ENCODE assay signal across 6 cellular contexts in genomic region chrX:30149226-30149625, GRCh38.
DNase-seq lines count a peak whose midpoint lies in the region; TF ChIP-seq lines count a peak whose summit lies in the region.
"Not testable (repeated sequence)": the region's sequence is repeated elsewhere in the genome, so short reads cannot be mapped to it uniquely, and the experiment has no call there.

No MANE protein-coding gene starts in this region.

- peak overlapping the region; percentile 24 for H3K9ac ChIP-seq in Loucy (ENCODE audit: low read depth, low read length, poor library complexity, severe bottlenecking)

- H3K9me3 ChIP-seq in Caco-2; Loucy (ENCODE audit: insufficient read depth, low read depth, low read length); PC-9 (ENCODE audit: insufficient read depth, low read depth): not testable (repeated sequence)

- H3K27ac Mint-ChIP-seq in Caco-2 (ENCODE audit: unreplicated experiment) = not testable (repeated sequence)

- not testable (repeated sequence) for H3K27me3 Mint-ChIP-seq in Caco-2 (ENCODE audit: insufficient read depth, unreplicated experiment)

- H3K27ac ChIP-seq in PC-9 (peak overlapping the region; percentile 73), VCaP (peak overlapping the region; percentile 54)

- H4K20me1 ChIP-seq in Loucy (ENCODE audit: insufficient read depth, low read length, poor library complexity, severe bottlenecking); PC-9 (ENCODE audit: insufficient read depth): not testable (repeated sequence)

- intact Hi-C loops in Caco-2 (cut with micrococcal nuclease; ENCODE audit: unreplicated experiment) = not testable (repeated sequence)
- intact Hi-C loops in PC-9 (cut with micrococcal nuclease; ENCODE audit: unreplicated experiment) = loop anchor here (1.0 to 2.0 kb wide), 2 partner anchors 134 to 486 kb away; no protein-coding TSS in a partner anchor

- H3K27me3 ChIP-seq in Caco-2 (replicated peaks; ENCODE audit: control insufficient read depth, insufficient read depth, low read length); Loucy (ENCODE audit: insufficient read depth, low read length, poor library complexity, severe bottlenecking); PC-9 (ENCODE audit: insufficient read depth, low read depth): not testable (repeated sequence)

- H3K4me3 ChIP-seq in Caco-2 (ENCODE audit: low read depth, low read length); Loucy (ENCODE audit: low read length, poor library complexity, severe bottlenecking); PC-9; epithelial cell of esophagus (ENCODE audit: low read length): not testable (repeated sequence)

- not testable (repeated sequence) for H3K9me3 Mint-ChIP-seq in Caco-2 (ENCODE audit: unreplicated experiment)

- H3K4me2 ChIP-seq in Loucy (ENCODE audit: low read depth, low read length, poor library complexity, severe bottlenecking) = not testable (repeated sequence)
- H3K4me2 ChIP-seq in PC-9 = peak overlapping the region; percentile 63

- not testable (repeated sequence) for TF ChIP-seq CTCF in Caco-2 (IDR thresholded peaks at IDR 0.05; ENCODE audit: insufficient read depth in 1 of 2, low read depth in 1 of 2, low read length in 1 of 2, severe bottlenecking in 1 of 2, unreplicated experiment in 1 of 2); Loucy (conservative IDR thresholded peaks at IDR 0.05; ENCODE audit: low read length); PC-9 (conservative IDR thresholded peaks at IDR 0.05); VCaP (conservative IDR thresholded peaks at IDR 0.05); epithelial cell of esophagus (IDR thresholded peaks at IDR 0.05; ENCODE audit: insufficient read depth, low read depth, low read length, missing control alignments)

- POLR2A ChIA-PET in Caco-2 (lab: Charles Lee); PC-9 (lab: Charles Lee; ENCODE audit: unreplicated experiment): not testable (repeated sequence)

- not testable (repeated sequence) for H3K4me1 ChIP-seq in Caco-2
- H3K4me1 ChIP-seq in Loucy (ENCODE audit: insufficient read depth, low read length, poor library complexity, severe bottlenecking) = peaks cover 40% of the 10 kb centered on the region
- peaks cover 20% of the 10 kb centered on the region for H3K4me1 ChIP-seq in PC-9 (replicated peaks; ENCODE audit: insufficient read depth)

- H2AFZ ChIP-seq in Loucy (ENCODE audit: low read length); PC-9: not testable (repeated sequence)

- H3K4me1 Mint-ChIP-seq in Caco-2 (ENCODE audit: low read depth, unreplicated experiment) = not testable (repeated sequence)

- not testable (repeated sequence) for H3F3A ChIP-seq in Loucy (ENCODE audit: low read depth); PC-9 (ENCODE audit: insufficient read depth, low read depth)

- H3K36me3 ChIP-seq in Caco-2 (ENCODE audit: control insufficient read depth, insufficient read depth, low read length); Loucy (ENCODE audit: insufficient read depth, low read length); PC-9 (ENCODE audit: low read depth): not testable (repeated sequence)

- not testable (repeated sequence) for H3K36me3 Mint-ChIP-seq in Caco-2 (ENCODE audit: insufficient read depth, unreplicated experiment)

- not testable (repeated sequence) for BruUV-seq in Caco-2 (replicated peaks; lab: Mats Ljungman, UMichigan); PC-9 (replicated peaks; lab: Mats Ljungman, UMichigan)

- not testable (repeated sequence) for H3K4me3 Mint-ChIP-seq in Caco-2 (ENCODE audit: unreplicated experiment)

- DNase-seq in Caco-2 (peak; percentile 1 to 25), ELF-1 (ENCODE audit: low read depth, low spot score) (peak; percentile 68), PC-9 (peak; percentile 63 to 79), epithelial cell of esophagus (ENCODE audit: low read depth) (peak; percentile 22)

- H3K79me2 ChIP-seq in Loucy (ENCODE audit: insufficient read depth, low read length); PC-9 (ENCODE audit: low read depth): not testable (repeated sequence)

- H3K9me2 ChIP-seq in Loucy (replicated peaks; ENCODE audit: low read depth, low read length); PC-9 (ENCODE audit: insufficient read depth): not testable (repeated sequence)

- CTCF ChIA-PET in Caco-2 (lab: Charles Lee); PC-9 (lab: Charles Lee): not testable (repeated sequence)

Comparison
In these comparisons a context has a peak if more than half of its experiments do, and no peak if none do; other contexts are left out.
1. DNase-seq: peak in every context shown above with its lines; median percentile 71 in PC-9; 68 in ELF-1; 22 in epithelial cell of esophagus; 13 in Caco-2.